Comparison of ENCODE assay signal across 9 cellular contexts in the genomic region with DNA sequence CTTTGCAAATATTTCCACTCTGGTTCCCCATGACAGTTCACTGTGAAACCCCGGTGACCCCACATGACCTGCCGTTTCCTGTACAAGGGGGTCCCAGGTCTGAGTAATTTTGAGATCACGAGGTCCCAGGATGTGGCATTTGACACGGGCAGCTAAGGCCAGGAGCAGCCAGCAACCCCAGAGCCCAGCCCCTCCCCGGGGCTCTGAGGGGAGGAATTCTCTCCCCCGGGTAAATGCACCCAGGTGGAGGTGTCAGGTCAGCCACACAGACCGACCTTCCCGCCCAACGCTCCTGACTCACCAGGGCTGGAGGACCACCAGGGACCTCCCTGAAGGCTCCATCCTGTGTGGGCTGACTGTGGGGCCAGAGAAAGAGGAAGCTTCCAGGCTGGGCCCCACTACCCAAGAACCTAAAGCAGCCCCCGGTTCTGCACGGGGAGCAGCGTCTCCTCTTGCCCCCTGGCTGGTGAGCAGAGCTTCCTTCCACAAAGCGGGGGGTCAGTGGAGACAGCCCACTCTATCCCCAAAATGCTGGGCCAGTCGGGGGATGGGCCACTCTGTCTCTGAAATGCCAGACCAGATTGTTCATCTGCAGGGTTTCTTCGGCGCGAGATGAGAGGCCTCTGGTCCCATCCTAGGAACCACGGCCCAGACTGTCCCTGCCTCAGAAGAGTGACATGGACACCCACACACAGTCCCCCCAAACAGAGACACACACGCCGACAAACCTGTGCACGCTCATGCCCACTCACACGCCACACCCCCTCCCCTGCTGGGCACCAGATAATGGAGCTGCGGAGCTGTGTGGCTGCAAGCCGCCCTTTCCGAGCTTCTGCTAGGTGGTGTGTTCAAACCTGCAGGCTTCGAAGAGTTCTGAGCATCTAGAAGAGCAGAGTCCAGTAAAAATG. TPM values are rescaled to one million over a fixed set of nuclear protein-coding genes. Genes with fewer than 3 reads are reported as not detected.
DNase-seq lines count a peak whose midpoint lies in the region; ATAC-seq and TF ChIP-seq lines count a peak whose summit lies in the region.
"Had no signal": no experiment of that assay in that cellular context is flagged by ENCODE, and none has a peak within 500 bp of the region (broad histone marks: within the 10 kb centered on the region; RNA-seq: fewer than 3 reads in every experiment).

No MANE protein-coding gene starts in this region.

- H3K27ac ChIP-seq in breast epithelium (peak overlapping the region in 1 of 2 donors; percentile 82), OCI-LY3 (ENCODE audit: low read length) (peak overlapping the region; percentile 89), thyroid gland (peak overlapping the region; percentile 41 to 71 (median 68))

- H3K27me3 ChIP-seq in breast epithelium (peaks cover 0 to 7% of the 10 kb centered on the region in 2 donors), OCI-LY3 (ENCODE audit: low read depth, low read length) (no peaks in the 10 kb centered on the region), thyroid gland (no peaks in the 10 kb centered on the region)

- H3K4me2 ChIP-seq in OCI-LY3 (ENCODE audit: low read length), result peak overlapping the region; percentile 70

- no TSS peak for BruUV-seq in MCF 10A (replicated peaks; lab: Mats Ljungman, UMichigan)

- no peak for TF ChIP-seq POLR2A in breast epithelium (IDR thresholded peaks at IDR 0.05)
- TF ChIP-seq POLR2A in thyroid gland (IDR thresholded peaks at IDR 0.05), result no peak

- H3K9me3 ChIP-seq in breast epithelium, result no peaks in the 10 kb centered on the region
- H3K9me3 ChIP-seq in OCI-LY3 (ENCODE audit: insufficient read depth, low read length), result no peaks in the 10 kb centered on the region
- no peaks in the 10 kb centered on the region for H3K9me3 ChIP-seq in thyroid gland
- H3K9me3 ChIP-seq: thoracic aorta had no signal

- H3K9ac ChIP-seq in OCI-LY3 (ENCODE audit: low read length), result peak overlapping the region; percentile 63

- no peaks in the 10 kb centered on the region for H3K27me3 Mint-ChIP-seq in MCF 10A (ENCODE audit: insufficient read depth, unreplicated experiment)
- H3K27me3 Mint-ChIP-seq in effector memory CD8-positive, alpha-beta T cell, result no peaks in the 10 kb centered on the region

- 70 to 79% methylated on average over 21 to 24 of the region's 26 CpGs for WGBS in thyroid gland, 2 donors

- no peaks in the 10 kb centered on the region for H3K9me3 Mint-ChIP-seq in MCF 10A (ENCODE audit: unreplicated experiment)
- H3K9me3 Mint-ChIP-seq in effector memory CD8-positive, alpha-beta T cell, result no peaks in the 10 kb centered on the region

- peak overlapping the region; percentile 50; the same call in 1 of the 2 replicates for H2AFZ ChIP-seq in OCI-LY3 (ENCODE audit: low read depth, low read length)

- no peaks in the 10 kb centered on the region for H3K36me3 Mint-ChIP-seq in MCF 10A (ENCODE audit: insufficient read depth, unreplicated experiment)
- H3K36me3 Mint-ChIP-seq in effector memory CD8-positive, alpha-beta T cell (ENCODE audit: insufficient read depth), result peaks cover 6% of the 10 kb centered on the region

- no peaks in the 10 kb centered on the region for H4K20me1 ChIP-seq in OCI-LY3 (ENCODE audit: insufficient read depth, low read length)

- POLR2A ChIA-PET in MCF 10A (lab: Yijun Ruan, JAX), result no interaction called here

- H3K4me3 Mint-ChIP-seq in MCF 10A (ENCODE audit: unreplicated experiment), result no peak overlapping the region
- peak overlapping the region; percentile 54 to 67 for H3K4me3 Mint-ChIP-seq in effector memory CD8-positive, alpha-beta T cell

- peaks cover 16% of the 10 kb centered on the region for H3K4me1 Mint-ChIP-seq in MCF 10A (ENCODE audit: insufficient read depth, unreplicated experiment)
- peaks cover 31% of the 10 kb centered on the region in 2 donors for H3K4me1 Mint-ChIP-seq in effector memory CD8-positive, alpha-beta T cell (ENCODE audit: low read depth in 2 of 2)

- TF ChIP-seq CTCF in MCF 10A (IDR thresholded peaks at IDR 0.05; ENCODE audit: unreplicated experiment) (no peak), breast epithelium (IDR thresholded peaks at IDR 0.05) (no peak), OCI-LY3 (IDR thresholded peaks at IDR 0.05; ENCODE audit: low read depth, low read length) (no peak), thyroid gland (IDR thresholded peaks at IDR 0.05) (no peak)

- intact Hi-C loops in MCF 10A (cut with micrococcal nuclease) (loop anchor here (5.0 kb wide), 1 partner anchor 102 kb away; no protein-coding TSS in a partner anchor), breast epithelium (cut with DNase I; ENCODE audit: low total_unique reads) (loop anchor here (10.0 kb wide), 1 partner anchor 114 kb away; no protein-coding TSS in a partner anchor), thyroid gland (cut with DNase I) (loop anchor here (5.0 kb wide), 1 partner anchor 117 kb away; no protein-coding TSS in a partner anchor)

- no peaks in the 10 kb centered on the region for H3K79me2 ChIP-seq in OCI-LY3 (ENCODE audit: low read length)

- CTCF ChIA-PET in MCF 10A (lab: Yijun Ruan, JAX), result interaction anchor here (0.6 to 3.8 kb wide), 10 partner anchors 12 to 224 kb away, joined by 3 to 63 read pairs (median 4); no protein-coding TSS in a partner anchor

- no peaks in the 10 kb centered on the region for H3K36me3 ChIP-seq in breast epithelium
- no peaks in the 10 kb centered on the region for H3K36me3 ChIP-seq in OCI-LY3 (replicated peaks; ENCODE audit: low read depth, low read length)
- no peaks in the 10 kb centered on the region for H3K36me3 ChIP-seq in thyroid gland
- H3K36me3 ChIP-seq: thoracic aorta had no signal

- peak overlapping the region; percentile 69 for H3K27ac Mint-ChIP-seq in MCF 10A (ENCODE audit: low read depth, unreplicated experiment)
- H3K27ac Mint-ChIP-seq in effector memory CD8-positive, alpha-beta T cell, result peak overlapping the region; percentile 90 to 91

- peak; percentile 32 for ATAC-seq in effector memory CD8-positive, alpha-beta T cell (replicated peaks)

- DNase-seq in MCF 10A (ENCODE audit: unreplicated experiment) (no peak), breast epithelium (ENCODE audit: low spot score in 2 of 2) (no peak), thyroid gland (no peak), NCI-H748 treated with DMSO at 0.1 percent for 48 hours (lab: John Stamatoyannopoulos, UW) (no peak), foreskin melanocyte (no peak), T1000 (lab: John Stamatoyannopoulos, UW) (no peak)
- DNase-seq in effector memory CD8-positive, alpha-beta T cell, result no peak

- H3K4me1 ChIP-seq in breast epithelium, result peaks cover 7 to 9% of the 10 kb centered on the region in 2 donors
- H3K4me1 ChIP-seq in OCI-LY3 (ENCODE audit: low read length), result peaks cover 49% of the 10 kb centered on the region
- peaks cover 13 to 34% of the 10 kb centered on the region in 2 donors for H3K4me1 ChIP-seq in thyroid gland

- H3K4me3 ChIP-seq in breast epithelium (no peak overlapping the region), OCI-LY3 (ENCODE audit: low read length) (peak overlapping the region; percentile 47), thyroid gland (replicated peaks in 1 of 3) (no peak overlapping the region)
- H3K4me3 ChIP-seq: thoracic aorta had no signal

RNA-seq across cellular contexts. Expression of a gene that starts 23.4 kb away (rescaled TPM):
- total RNA-seq in MCF 10A (2022), result 23.8 and 27.0 TPM in 2 replicates
- total RNA-seq in breast epithelium, result 10 to 100 TPM in 2 of 3 donors, 1 to 10 TPM in 1; 8.8 to 26.5 (median 15.4) TPM
- 10 to 100 TPM in 1 of 4 donors, 1 to 10 TPM in 3; 5.3 to 18.3 (median 6.7) TPM for total RNA-seq in thyroid gland
